8 cellular contexts compared by ENCODE assay signal in the genomic region with DNA sequence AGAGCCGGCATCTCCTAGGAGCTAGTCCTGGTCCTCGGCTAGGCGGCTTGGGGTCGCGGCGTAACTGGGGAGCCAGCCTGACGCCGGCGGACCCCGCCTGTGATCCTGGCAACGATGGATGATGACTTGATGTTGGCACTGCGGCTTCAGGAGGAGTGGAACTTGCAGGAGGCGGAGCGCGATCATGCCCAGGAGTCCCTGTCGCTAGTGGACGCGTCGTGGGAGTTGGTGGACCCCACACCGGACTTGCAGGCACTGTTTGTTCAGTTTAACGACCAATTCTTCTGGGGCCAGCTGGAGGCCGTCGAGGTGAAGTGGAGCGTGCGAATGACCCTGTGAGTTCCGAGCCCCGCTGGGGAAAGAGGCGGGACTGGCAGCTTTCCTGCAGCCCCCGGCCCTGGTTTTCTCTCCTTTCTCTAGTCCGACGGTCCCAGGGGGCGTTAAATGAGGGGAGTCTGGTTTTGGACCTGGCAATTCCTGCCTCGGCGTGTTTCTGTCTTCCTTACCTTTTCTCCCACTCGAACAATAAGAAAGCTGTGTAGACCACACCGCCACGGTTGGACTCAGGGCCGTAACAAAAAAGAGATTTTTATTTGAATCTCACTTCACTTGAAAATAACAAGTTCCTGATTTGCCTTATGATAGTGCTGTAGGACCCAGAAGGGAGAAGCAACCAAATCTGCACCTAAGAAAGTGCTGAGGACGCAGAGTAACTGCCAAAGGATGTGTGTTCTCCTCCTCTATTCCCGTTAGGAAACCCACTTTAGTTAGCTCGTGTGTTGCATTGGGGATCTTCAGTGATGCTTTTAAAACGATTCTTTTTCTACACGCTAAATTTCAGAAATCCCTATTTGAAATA.
A peak's percentile ranks its signal among the peaks of the same experiment; 100 is the strongest.
DNase-seq lines count a peak whose midpoint lies in the region; ATAC-seq and TF ChIP-seq lines count a peak whose summit lies in the region.

TSS of gene SPRTN (plus strand) at position 24 of the 859 bp plus-strand sequence. CDS start at position 115, 91 bp downstream.

- peak; percentile 1 for ATAC-seq in HG03342 (IDR thresholded peaks at IDR 0.05; ENCODE audit: unreplicated experiment)

- no peak for TF ChIP-seq CTCF in fibroblast of mammary gland (conservative IDR thresholded peaks at IDR 0.05; ENCODE audit: control insufficient read depth, insufficient read depth, low read depth, low read length)

- no peaks in the 10 kb centered on the region for H3K9me3 ChIP-seq in neuron (ENCODE audit: low read length)

- DNase-seq in AG20443 (ENCODE audit: low spot score) (peak; percentile 93), T-helper 9 cell (peak; percentile 23), fibroblast of mammary gland (ENCODE audit: low read depth) (peak; percentile 26), NCI-H128 (lab: John Stamatoyannopoulos, UW; ENCODE audit: unreplicated experiment) (no peak)
- DNase-seq in stimulated activated CD4-positive, alpha-beta T cell treated with anti-CD3 and anti-CD28 coated beads, Interleukin-15, amount 100 ng/mL, for 24 hours = no peak

- in situ Hi-C loops in GM18951 (cut with MboI; ENCODE audit: low sequenced_read_pairs, unreplicated experiment) = no loop called here

- H2AFZ ChIP-seq in neuron (ENCODE audit: low read depth, low read length) = peak within 1 kb of the TSS; percentile 24

- peak; percentile 42 for TF ChIP-seq POLR2A in GM18951 (IDR thresholded peaks at IDR 0.05; ENCODE audit: extremely low read depth, insufficient read depth, insufficient read length)

- H3K27me3 ChIP-seq in neuron (ENCODE audit: insufficient read depth, low read length) = no peaks in the 10 kb centered on the region

- H3K36me3 ChIP-seq in neuron (ENCODE audit: insufficient read depth, low read length) = peaks cover 14% of the 10 kb centered on the region

- H3K4me3 ChIP-seq in fibroblast of mammary gland (ENCODE audit: control insufficient read depth, low read depth, low read length) = peak within 1 kb of the TSS; percentile 99
- H3K4me3 ChIP-seq in neuron (ENCODE audit: low read length) = peak within 1 kb of the TSS; percentile 71

- peaks cover 40% of the 10 kb centered on the region for H3K4me1 ChIP-seq in neuron (ENCODE audit: insufficient read depth, low read length)

Comparison
In these comparisons a context has a peak if more than half of its experiments do, and no peak if none do; other contexts are left out.
1. DNase-seq: peak in AG20443 (single experiment), T-helper 9 cell (single experiment) and fibroblast of mammary gland (single experiment); none in stimulated activated CD4-positive, alpha-beta T cell treated with anti-CD3 and anti-CD28 coated beads, Interleukin-15, amount 100 ng/mL, for 24 hours (single experiment) and NCI-H128 (single experiment).